Comparison of ENCODE assay signal across 1 cellular context in the genomic region with DNA sequence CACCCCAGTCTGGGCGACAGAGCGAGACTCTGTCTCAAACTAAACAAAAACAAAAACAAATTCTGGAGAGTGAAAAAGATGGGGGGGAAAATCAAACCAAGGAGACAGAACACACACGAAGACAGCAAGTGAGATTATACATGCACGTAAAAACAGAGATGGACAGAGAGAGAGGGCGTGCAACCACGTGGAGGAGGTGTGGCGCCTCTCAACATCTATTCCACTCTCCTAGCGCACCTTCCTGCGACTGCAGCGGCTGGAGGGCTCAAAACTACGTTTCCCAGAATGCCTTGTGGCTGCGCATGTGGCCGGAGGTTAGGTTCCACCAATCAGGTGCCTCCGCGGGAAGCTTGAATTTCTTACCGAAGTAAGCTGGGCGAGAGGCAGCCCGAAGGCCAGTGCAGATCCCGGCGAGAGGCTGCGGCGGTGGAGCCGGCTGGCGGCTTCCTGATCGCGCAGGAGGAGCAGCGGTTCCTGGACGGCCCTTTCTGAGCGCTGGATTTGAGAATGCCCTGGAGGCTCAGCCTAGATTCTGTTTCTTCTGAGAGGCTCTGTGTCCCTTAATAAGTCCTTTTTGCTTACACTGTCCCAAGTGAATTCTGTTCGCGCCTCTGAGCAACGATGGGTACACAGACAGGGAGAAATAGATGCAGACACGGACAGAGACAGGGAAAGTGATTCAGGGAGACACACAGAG.
A peak's percentile ranks its signal among the peaks of the same experiment; 100 is the strongest.
TF ChIP-seq lines count a peak whose summit lies in the region.

No MANE protein-coding gene starts in this region.

TF ChIP-seq in K562, 482 proteins besides CTCF, POLR2A, EP300 and RAD21 (continued from another document and continues in another):
- TF ChIP-seq, protein P1, sequence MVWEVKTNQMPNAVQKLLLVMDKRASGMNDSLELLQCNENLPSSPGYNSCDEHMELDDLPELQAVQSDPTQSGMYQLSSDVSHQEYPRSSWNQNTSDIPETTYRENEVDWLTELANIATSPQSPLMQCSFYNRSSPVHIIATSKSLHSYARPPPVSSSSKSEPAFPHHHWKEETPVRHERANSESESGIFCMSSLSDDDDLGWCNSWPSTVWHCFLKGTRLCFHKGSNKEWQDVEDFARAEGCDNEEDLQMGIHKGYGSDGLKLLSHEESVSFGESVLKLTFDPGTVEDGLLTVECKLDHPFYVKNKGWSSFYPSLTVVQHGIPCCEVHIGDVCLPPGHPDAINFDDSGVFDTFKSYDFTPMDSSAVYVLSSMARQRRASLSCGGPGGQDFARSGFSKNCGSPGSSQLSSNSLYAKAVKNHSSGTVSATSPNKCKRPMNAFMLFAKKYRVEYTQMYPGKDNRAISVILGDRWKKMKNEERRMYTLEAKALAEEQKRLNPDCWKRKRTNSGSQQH (CRISPR knock-in tag; IDR thresholded peaks at IDR 0.05) = no peak
- TF ChIP-seq, protein P2, sequence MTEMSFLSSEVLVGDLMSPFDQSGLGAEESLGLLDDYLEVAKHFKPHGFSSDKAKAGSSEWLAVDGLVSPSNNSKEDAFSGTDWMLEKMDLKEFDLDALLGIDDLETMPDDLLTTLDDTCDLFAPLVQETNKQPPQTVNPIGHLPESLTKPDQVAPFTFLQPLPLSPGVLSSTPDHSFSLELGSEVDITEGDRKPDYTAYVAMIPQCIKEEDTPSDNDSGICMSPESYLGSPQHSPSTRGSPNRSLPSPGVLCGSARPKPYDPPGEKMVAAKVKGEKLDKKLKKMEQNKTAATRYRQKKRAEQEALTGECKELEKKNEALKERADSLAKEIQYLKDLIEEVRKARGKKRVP (CRISPR knock-in tag; IDR thresholded peaks at IDR 0.05) = no peak
- TF ChIP-seq ZBED1 (IDR thresholded peaks at IDR 0.05) (no peak), ZNF551 (CRISPR knock-in tag; IDR thresholded peaks at IDR 0.05) (no peak), E2F3 (CRISPR knock-in tag; IDR thresholded peaks at IDR 0.05) (peak; percentile 61; the same call in 1 of the 2 replicates), PHF20 (IDR thresholded peaks at IDR 0.05; ENCODE audit: partially characterized antibody) (no peak), DDX20 (tag; IDR thresholded peaks at IDR 0.05; ENCODE audit: low read depth) (no peak), MCM3 (IDR thresholded peaks at IDR 0.05) (no peak), SRSF1 (IDR thresholded peaks at IDR 0.05; ENCODE audit: low read depth, low read length) (no peak), CSDE1 (IDR thresholded peaks at IDR 0.05) (no peak), CHD2 (IDR thresholded peaks at IDR 0.05; ENCODE audit: low read depth, low read length) (peak; percentile 80), SOX6 (IDR thresholded peaks at IDR 0.05) (no peak; the same call in 1 of the 2 replicates), XRCC4 (IDR thresholded peaks at IDR 0.05; ENCODE audit: extremely low read depth, insufficient read depth, insufficient read length) (no peak), ZNF444 (CRISPR knock-in tag; IDR thresholded peaks at IDR 0.05) (no peak), HIVEP1 (CRISPR knock-in tag; IDR thresholded peaks at IDR 0.05) (no peak), PTTG1 (tag; IDR thresholded peaks at IDR 0.05; ENCODE audit: low read depth) (no peak), NRF1 (conservative IDR thresholded peaks at IDR 0.05 in 1 of 2, IDR thresholded peaks at IDR 0.05 in 1 of 2) (peak; percentile 90 to 92), BDP1 (IDR thresholded peaks at IDR 0.05; ENCODE audit: insufficient read depth, insufficient read length) (no peak), HDAC3 (IDR thresholded peaks at IDR 0.05; ENCODE audit: borderline replicate concordance, partially characterized antibody) (no peak), ZBTB8A (IDR thresholded peaks at IDR 0.05; ENCODE audit: partially characterized antibody) (no peak), POLR2B (IDR thresholded peaks at IDR 0.05; ENCODE audit: low read depth, partially characterized antibody) (peak; percentile 45), SMAD4 (CRISPR knock-in tag; conservative IDR thresholded peaks at IDR 0.05) (0 out of 2 replicates have a peak, but pooled peaks have one; percentile 30)
- TF ChIP-seq, protein P3, sequence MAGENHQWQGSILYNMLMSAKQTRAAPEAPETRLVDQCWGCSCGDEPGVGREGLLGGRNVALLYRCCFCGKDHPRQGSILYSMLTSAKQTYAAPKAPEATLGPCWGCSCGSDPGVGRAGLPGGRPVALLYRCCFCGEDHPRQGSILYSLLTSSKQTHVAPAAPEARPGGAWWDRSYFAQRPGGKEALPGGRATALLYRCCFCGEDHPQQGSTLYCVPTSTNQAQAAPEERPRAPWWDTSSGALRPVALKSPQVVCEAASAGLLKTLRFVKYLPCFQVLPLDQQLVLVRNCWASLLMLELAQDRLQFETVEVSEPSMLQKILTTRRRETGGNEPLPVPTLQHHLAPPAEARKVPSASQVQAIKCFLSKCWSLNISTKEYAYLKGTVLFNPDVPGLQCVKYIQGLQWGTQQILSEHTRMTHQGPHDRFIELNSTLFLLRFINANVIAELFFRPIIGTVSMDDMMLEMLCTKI (IDR thresholded peaks at IDR 0.05; ENCODE audit: partially characterized antibody) = no peak
- TF ChIP-seq, protein P4, sequence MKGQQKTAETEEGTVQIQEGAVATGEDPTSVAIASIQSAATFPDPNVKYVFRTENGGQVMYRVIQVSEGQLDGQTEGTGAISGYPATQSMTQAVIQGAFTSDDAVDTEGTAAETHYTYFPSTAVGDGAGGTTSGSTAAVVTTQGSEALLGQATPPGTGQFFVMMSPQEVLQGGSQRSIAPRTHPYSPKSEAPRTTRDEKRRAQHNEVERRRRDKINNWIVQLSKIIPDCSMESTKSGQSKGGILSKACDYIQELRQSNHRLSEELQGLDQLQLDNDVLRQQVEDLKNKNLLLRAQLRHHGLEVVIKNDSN (CRISPR knock-in tag; IDR thresholded peaks at IDR 0.05) = peak; percentile 91
- TF ChIP-seq, protein P5, sequence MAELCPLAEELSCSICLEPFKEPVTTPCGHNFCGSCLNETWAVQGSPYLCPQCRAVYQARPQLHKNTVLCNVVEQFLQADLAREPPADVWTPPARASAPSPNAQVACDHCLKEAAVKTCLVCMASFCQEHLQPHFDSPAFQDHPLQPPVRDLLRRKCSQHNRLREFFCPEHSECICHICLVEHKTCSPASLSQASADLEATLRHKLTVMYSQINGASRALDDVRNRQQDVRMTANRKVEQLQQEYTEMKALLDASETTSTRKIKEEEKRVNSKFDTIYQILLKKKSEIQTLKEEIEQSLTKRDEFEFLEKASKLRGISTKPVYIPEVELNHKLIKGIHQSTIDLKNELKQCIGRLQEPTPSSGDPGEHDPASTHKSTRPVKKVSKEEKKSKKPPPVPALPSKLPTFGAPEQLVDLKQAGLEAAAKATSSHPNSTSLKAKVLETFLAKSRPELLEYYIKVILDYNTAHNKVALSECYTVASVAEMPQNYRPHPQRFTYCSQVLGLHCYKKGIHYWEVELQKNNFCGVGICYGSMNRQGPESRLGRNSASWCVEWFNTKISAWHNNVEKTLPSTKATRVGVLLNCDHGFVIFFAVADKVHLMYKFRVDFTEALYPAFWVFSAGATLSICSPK (IDR thresholded peaks at IDR 0.05; ENCODE audit: borderline replicate concordance) = no peak
- TF ChIP-seq, protein P6, sequence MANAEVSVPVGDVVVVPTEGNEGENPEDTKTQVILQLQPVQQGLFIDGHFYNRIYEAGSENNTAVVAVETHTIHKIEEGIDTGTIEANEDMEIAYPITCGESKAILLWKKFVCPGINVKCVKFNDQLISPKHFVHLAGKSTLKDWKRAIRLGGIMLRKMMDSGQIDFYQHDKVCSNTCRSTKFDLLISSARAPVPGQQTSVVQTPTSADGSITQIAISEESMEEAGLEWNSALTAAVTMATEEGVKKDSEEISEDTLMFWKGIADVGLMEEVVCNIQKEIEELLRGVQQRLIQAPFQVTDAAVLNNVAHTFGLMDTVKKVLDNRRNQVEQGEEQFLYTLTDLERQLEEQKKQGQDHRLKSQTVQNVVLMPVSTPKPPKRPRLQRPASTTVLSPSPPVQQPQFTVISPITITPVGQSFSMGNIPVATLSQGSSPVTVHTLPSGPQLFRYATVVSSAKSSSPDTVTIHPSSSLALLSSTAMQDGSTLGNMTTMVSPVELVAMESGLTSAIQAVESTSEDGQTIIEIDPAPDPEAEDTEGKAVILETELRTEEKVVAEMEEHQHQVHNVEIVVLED (CRISPR knock-in tag; IDR thresholded peaks at IDR 0.05) = peak; percentile 57
- TF ChIP-seq, protein P7, sequence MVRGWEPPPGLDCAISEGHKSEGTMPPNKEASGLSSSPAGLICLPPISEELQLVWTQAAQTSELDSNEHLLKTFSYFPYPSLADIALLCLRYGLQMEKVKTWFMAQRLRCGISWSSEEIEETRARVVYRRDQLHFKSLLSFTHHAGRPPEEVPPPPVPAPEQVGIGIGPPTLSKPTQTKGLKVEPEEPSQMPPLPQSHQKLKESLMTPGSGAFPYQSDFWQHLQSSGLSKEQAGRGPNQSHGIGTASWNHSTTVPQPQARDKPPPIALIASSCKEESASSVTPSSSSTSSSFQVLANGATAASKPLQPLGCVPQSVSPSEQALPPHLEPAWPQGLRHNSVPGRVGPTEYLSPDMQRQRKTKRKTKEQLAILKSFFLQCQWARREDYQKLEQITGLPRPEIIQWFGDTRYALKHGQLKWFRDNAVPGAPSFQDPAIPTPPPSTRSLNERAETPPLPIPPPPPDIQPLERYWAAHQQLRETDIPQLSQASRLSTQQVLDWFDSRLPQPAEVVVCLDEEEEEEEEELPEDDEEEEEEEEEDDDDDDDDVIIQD (CRISPR knock-in tag; IDR thresholded peaks at IDR 0.05) = no peak
- TF ChIP-seq, protein P8, sequence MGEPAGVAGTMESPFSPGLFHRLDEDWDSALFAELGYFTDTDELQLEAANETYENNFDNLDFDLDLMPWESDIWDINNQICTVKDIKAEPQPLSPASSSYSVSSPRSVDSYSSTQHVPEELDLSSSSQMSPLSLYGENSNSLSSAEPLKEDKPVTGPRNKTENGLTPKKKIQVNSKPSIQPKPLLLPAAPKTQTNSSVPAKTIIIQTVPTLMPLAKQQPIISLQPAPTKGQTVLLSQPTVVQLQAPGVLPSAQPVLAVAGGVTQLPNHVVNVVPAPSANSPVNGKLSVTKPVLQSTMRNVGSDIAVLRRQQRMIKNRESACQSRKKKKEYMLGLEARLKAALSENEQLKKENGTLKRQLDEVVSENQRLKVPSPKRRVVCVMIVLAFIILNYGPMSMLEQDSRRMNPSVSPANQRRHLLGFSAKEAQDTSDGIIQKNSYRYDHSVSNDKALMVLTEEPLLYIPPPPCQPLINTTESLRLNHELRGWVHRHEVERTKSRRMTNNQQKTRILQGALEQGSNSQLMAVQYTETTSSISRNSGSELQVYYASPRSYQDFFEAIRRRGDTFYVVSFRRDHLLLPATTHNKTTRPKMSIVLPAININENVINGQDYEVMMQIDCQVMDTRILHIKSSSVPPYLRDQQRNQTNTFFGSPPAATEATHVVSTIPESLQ (CRISPR knock-in tag; IDR thresholded peaks at IDR 0.05) = no peak
- TF ChIP-seq, protein P9, sequence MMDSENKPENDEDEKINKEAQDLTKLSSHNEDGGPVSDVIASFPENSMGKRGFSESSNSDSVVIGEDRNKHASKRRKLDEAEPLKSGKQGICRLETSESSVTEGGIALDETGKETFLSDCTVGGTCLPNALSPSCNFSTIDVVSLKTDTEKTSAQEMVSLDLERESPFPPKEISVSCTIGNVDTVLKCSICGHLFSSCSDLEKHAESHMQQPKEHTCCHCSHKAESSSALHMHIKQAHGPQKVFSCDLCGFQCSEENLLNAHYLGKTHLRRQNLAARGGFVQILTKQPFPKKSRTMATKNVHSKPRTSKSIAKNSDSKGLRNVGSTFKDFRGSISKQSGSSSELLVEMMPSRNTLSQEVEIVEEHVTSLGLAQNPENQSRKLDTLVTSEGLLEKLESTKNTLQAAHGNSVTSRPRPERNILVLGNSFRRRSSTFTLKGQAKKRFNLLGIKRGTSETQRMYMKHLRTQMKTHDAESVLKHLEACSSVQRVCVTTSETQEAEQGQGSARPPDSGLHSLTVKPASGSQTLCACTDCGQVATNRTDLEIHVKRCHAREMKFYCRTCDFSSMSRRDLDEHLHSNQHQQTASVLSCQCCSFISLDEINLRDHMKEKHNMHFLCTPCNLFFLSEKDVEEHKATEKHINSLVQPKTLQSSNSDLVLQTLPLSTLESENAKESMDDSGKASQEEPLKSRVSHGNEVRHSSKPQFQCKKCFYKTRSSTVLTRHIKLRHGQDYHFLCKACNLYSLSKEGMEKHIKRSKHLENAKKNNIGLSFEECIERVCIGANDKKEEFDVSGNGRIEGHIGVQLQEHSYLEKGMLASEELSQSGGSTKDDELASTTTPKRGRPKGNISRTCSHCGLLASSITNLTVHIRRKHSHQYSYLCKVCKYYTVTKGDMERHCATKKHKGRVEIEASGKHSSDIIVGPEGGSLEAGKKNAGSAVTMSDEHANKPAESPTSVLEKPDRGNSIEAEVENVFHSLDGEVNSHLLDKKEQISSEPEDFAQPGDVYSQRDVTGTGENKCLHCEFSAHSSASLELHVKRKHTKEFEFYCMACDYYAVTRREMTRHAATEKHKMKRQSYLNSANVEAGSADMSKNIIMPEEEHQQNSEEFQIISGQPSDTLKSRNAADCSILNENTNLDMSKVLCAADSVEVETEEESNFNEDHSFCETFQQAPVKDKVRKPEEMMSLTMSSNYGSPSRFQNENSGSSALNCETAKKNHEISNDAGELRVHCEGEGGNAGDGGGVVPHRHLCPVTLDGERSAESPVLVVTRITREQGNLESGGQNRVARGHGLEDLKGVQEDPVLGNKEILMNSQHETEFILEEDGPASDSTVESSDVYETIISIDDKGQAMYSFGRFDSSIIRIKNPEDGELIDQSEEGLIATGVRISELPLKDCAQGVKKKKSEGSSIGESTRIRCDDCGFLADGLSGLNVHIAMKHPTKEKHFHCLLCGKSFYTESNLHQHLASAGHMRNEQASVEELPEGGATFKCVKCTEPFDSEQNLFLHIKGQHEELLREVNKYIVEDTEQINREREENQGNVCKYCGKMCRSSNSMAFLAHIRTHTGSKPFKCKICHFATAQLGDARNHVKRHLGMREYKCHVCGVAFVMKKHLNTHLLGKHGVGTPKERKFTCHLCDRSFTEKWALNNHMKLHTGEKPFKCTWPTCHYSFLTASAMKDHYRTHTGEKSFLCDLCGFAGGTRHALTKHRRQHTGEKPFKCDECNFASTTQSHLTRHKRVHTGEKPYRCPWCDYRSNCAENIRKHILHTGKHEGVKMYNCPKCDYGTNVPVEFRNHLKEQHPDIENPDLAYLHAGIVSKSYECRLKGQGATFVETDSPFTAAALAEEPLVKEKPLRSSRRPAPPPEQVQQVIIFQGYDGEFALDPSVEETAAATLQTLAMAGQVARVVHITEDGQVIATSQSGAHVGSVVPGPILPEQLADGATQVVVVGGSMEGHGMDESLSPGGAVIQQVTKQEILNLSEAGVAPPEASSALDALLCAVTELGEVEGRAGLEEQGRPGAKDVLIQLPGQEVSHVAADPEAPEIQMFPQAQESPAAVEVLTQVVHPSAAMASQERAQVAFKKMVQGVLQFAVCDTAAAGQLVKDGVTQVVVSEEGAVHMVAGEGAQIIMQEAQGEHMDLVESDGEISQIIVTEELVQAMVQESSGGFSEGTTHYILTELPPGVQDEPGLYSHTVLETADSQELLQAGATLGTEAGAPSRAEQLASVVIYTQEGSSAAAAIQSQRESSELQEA (IDR thresholded peaks at IDR 0.05; ENCODE audit: low read depth) = no peak
- TF ChIP-seq, protein P10, sequence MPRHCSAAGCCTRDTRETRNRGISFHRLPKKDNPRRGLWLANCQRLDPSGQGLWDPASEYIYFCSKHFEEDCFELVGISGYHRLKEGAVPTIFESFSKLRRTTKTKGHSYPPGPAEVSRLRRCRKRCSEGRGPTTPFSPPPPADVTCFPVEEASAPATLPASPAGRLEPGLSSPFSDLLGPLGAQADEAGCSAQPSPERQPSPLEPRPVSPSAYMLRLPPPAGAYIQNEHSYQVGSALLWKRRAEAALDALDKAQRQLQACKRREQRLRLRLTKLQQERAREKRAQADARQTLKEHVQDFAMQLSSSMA (CRISPR knock-in tag; IDR thresholded peaks at IDR 0.05) = no peak
- TF ChIP-seq, protein P11, sequence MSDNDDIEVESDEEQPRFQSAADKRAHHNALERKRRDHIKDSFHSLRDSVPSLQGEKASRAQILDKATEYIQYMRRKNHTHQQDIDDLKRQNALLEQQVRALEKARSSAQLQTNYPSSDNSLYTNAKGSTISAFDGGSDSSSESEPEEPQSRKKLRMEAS (CRISPR knock-in tag; IDR thresholded peaks at IDR 0.05) = peak; percentile 97
